ENCODE assay signal across 15 cellular contexts in genomic region chr6:42169780-42170179, GRCh38. TPM values are rescaled to one million over a fixed set of nuclear protein-coding genes. Genes with fewer than 3 reads are reported as not detected.
"Had no signal": no experiment of that assay in that cellular context is flagged by ENCODE, and none has a peak within 500 bp of the region (broad histone marks: within the 10 kb centered on the region; RNA-seq: fewer than 3 reads in every experiment).

No MANE protein-coding gene starts in this region.

RNA-seq across cellular contexts. Expression of gene GUCA1A, which starts 3.4 kb away (rescaled TPM):
- total RNA-seq: colonic mucosa, dermis microvascular lymphatic vessel endothelial cell, esophagus mucosa, esophagus squamous epithelium, gastrocnemius medialis, heart right ventricle, left cardiac atrium, left ventricle myocardium superior, lower leg skin, lower lobe of right lung, lung microvascular endothelial cell, mesenteric fat pad, mucosa of descending colon, myocyte had no signal
- polyA plus RNA-seq: heart right ventricle, keratinocyte had no signal
